27 cellular contexts compared by ENCODE assay signal in the genomic region with DNA sequence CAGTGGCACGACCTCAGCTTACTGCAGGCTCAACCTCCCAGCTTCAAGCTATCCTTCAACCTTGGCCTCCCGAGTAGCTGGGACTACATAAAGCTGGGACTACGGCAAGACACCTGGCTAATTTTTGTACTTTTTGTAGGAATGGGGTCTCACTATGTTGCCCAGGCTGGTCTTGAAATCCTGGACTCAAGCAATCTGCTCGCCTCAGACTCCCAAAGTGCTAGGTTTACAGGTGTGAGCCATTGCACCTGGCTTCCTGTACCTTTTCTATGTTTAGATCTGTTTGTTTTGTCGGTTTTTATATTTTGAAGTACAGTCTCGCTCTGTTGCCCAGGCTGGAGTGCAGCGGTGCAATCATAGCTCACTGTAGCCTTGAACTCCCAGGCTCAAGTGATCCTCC. TPM values are rescaled to one million over a fixed set of nuclear protein-coding genes. Genes with fewer than 3 reads are reported as not detected.
A peak's percentile ranks its signal among the peaks of the same experiment; 100 is the strongest.
DNase-seq lines count a peak whose midpoint lies in the region; ATAC-seq, FAIRE-seq and TF ChIP-seq lines count a peak whose summit lies in the region.
"Had no signal": no experiment of that assay in that cellular context is flagged by ENCODE, and none has a peak within 500 bp of the region (broad histone marks: within the 10 kb centered on the region; RNA-seq: fewer than 3 reads in every experiment).

No MANE protein-coding gene starts in this region.

- H3K79me2 ChIP-seq in K562 (ENCODE audit: control insufficient read depth, insufficient read depth, low read length), result no peaks in the 10 kb centered on the region

- H3K27ac ChIP-seq in K562 (ENCODE audit: extremely low read depth, low read depth, low read length), result no peak overlapping the region
- H3K27ac ChIP-seq: 22Rv1, Peyer's patch had no signal

- H3K9me3 ChIP-seq in K562 (replicated peaks; ENCODE audit: control insufficient read depth, insufficient read depth, low read depth, low read length), result no peaks in the 10 kb centered on the region
- H3K9me3 ChIP-seq: Peyer's patch had no signal

- 92% methylated on average over 7 of the region's 7 CpGs for WGBS in K562 (ENCODE audit: insufficient coverage, low coverage, missing lambda C conversion rate)

- H3K4me1 ChIP-seq in K562 (replicated peaks in 1 of 2; ENCODE audit: control insufficient read depth in 2 of 2, insufficient read depth in 2 of 2, low read length in 2 of 2), result peaks cover 0 to 10% of the 10 kb centered on the region in 2 experiments; a peak in 2 of 5 replicates
- H3K4me1 ChIP-seq: Peyer's patch had no signal

- no peak for TF ChIP-seq EP300 in K562 (IDR thresholded peaks at IDR 0.05; ENCODE audit: low read length)

- no peaks in the 10 kb centered on the region for H3K9me1 ChIP-seq in K562 (ENCODE audit: control insufficient read depth, insufficient read depth, low read length)

- H3K36me3 ChIP-seq in K562 (ENCODE audit: control insufficient read depth, insufficient read depth, low read length), result peaks cover 47% of the 10 kb centered on the region; the same call in 2 of the 3 replicates

- DNase-seq in NCI-H510A treated with DMSO at 0.1 percent for 48 hours (lab: John Stamatoyannopoulos, UW) (peak; percentile 8), NCI-H510A (lab: John Stamatoyannopoulos, UW) (no peak), NCI-H2029 treated with DMSO at 0.1 percent for 48 hours (lab: John Stamatoyannopoulos, UW) (peak; percentile 63), K562 (ENCODE audit: extremely low read depth in 1 of 4, low spot score in 3 of 4) (no peak), hypothalamus (lab: John Stamatoyannopoulos, UW) (no peak)
- DNase-seq in activated CD8-positive, alpha-beta T cell treated with anti-CD3 and anti-CD28 coated beads, Interleukin-2, amount 10 ng/mL, durations not matched to agents 7 days and 5 days, result no peak
- DNase-seq in activated naive CD4-positive, alpha-beta T cell treated with Interleukin-2 at 50 U/mL for 16 hours, result no peak
- DNase-seq: CD4-positive, CD25-positive, alpha-beta regulatory T cell; DMS153; GOT3; HCEC 1CT; MV-4-11; NCI-H1105; NCI-H1436 treated with DMSO at 0.1 percent for 48 hours; NCI-H187 treated with DMSO at 0.1 percent for 48 hours; NCI-H446; NCI-H526 treated with DMSO at 0.1 percent for 48 hours; OCI-M1; Peyer's patch; SHP77 treated with DMSO at 0.1 percent for 48 hours had no signal

- ATAC-seq in K562, result no peak
- no peak for ATAC-seq in activated CD8-positive, alpha-beta T cell treated with anti-CD3 and anti-CD28 coated beads, Interleukin-2, amount 10 ng/mL, durations not matched to agents 7 days and 5 days
- ATAC-seq in GM21360 (IDR thresholded peaks at IDR 0.05; ENCODE audit: unreplicated experiment), result no peak

- peaks cover 5% of the 10 kb centered on the region for H3K36me3 Mint-ChIP-seq in activated CD8-positive, alpha-beta T cell treated with anti-CD3 and anti-CD28 coated beads, Interleukin-2, amount 10 ng/mL, durations not matched to agents 7 days and 5 days (ENCODE audit: low read depth)

- FAIRE-seq in K562 (lab: Jason Lieb, UNC), result no peak
- FAIRE-seq: G401.6 had no signal

- in situ Hi-C loops in K562 (cut with MboI), result no loop called here

- BruUV-seq in K562 (replicated peaks; lab: Mats Ljungman, UMichigan), result no TSS peak

- TF ChIP-seq CTCF in K562 (IDR thresholded peaks at IDR 0.05 in 2 of 3, conservative IDR thresholded peaks at IDR 0.05 in 1 of 3; ENCODE audit: insufficient read depth in 2 of 3, low read depth in 1 of 3, low read length in 3 of 3), result no peak

- no peak overlapping the region for H2AFZ ChIP-seq in K562 (ENCODE audit: low read depth, low read length)

- H3K9ac ChIP-seq in K562 (ENCODE audit: insufficient read depth in 1 of 2, low read depth in 2 of 2, low read length in 2 of 2), result no peak overlapping the region

- no peaks in the 10 kb centered on the region for H4K20me1 ChIP-seq in K562 (replicated peaks; ENCODE audit: control insufficient read depth, insufficient read depth, low read length)

- intact Hi-C loops in K562 (cut with micrococcal nuclease), result no loop called here

- H3K9me3 Mint-ChIP-seq in activated CD8-positive, alpha-beta T cell treated with anti-CD3 and anti-CD28 coated beads, Interleukin-2, amount 10 ng/mL, durations not matched to agents 7 days and 5 days (ENCODE audit: insufficient read depth), result no peaks in the 10 kb centered on the region
- H3K9me3 Mint-ChIP-seq: CD4-positive, CD25-positive, alpha-beta regulatory T cell had no signal

- H3K27me3 Mint-ChIP-seq in activated CD8-positive, alpha-beta T cell treated with anti-CD3 and anti-CD28 coated beads, Interleukin-2, amount 10 ng/mL, durations not matched to agents 7 days and 5 days (ENCODE audit: low read depth), result no peaks in the 10 kb centered on the region
- H3K27me3 Mint-ChIP-seq: CD4-positive, CD25-positive, alpha-beta regulatory T cell had no signal

- H3K27me3 ChIP-seq in K562 (ENCODE audit: control insufficient read depth in 2 of 2, insufficient read depth in 2 of 2, low read length in 2 of 2), result no peaks in the 10 kb centered on the region
- H3K27me3 ChIP-seq: Peyer's patch had no signal

- H3K4me3 ChIP-seq in K562, result no peak overlapping the region
- H3K4me3 ChIP-seq: Peyer's patch had no signal

- POLR2A ChIA-PET in K562 (lab: Yijun Ruan, JAX), result interaction anchor here (1.0 kb wide), 1 partner anchor 15 kb away, joined by 3 read pairs; no protein-coding TSS in a partner anchor
- POLR2A ChIA-PET in activated CD8-positive, alpha-beta T cell treated with anti-CD3 and anti-CD28 coated beads, Interleukin-2, amount 10 ng/mL, durations not matched to agents 7 days and 5 days (lab: Charles Lee), result no interaction called here

- peaks cover 2% of the 10 kb centered on the region for H3K4me1 Mint-ChIP-seq in activated CD8-positive, alpha-beta T cell treated with anti-CD3 and anti-CD28 coated beads, Interleukin-2, amount 10 ng/mL, durations not matched to agents 7 days and 5 days (ENCODE audit: low read depth)

- H3K4me2 ChIP-seq in K562 (ENCODE audit: insufficient read depth, low read length), result no peak overlapping the region

- no peak for TF ChIP-seq RAD21 in K562 (CRISPR knock-in tag; conservative IDR thresholded peaks at IDR 0.05 in 1 of 2, IDR thresholded peaks at IDR 0.05 in 1 of 2)

- CTCF ChIA-PET in K562 (lab: Yijun Ruan, JAX; ENCODE audit: low intra/inter-chr PET ratio), result interaction anchor here (0.6 kb wide), 1 partner anchor 14 kb away, joined by 10 read pairs; no protein-coding TSS in a partner anchor
- CTCF ChIA-PET in activated CD8-positive, alpha-beta T cell treated with anti-CD3 and anti-CD28 coated beads, Interleukin-2, amount 10 ng/mL, durations not matched to agents 7 days and 5 days (lab: Charles Lee), result interaction anchor here (1.3 to 11.7 kb wide), 2 partner anchors 40 to 63 kb away, joined by 3 to 167 read pairs; no protein-coding TSS in a partner anchor

- no peak for TF ChIP-seq POLR2A in K562 (conservative IDR thresholded peaks at IDR 0.05)

- no peak overlapping the region for H3K27ac Mint-ChIP-seq in activated CD8-positive, alpha-beta T cell treated with anti-CD3 and anti-CD28 coated beads, Interleukin-2, amount 10 ng/mL, durations not matched to agents 7 days and 5 days
- H3K27ac Mint-ChIP-seq: CD4-positive, CD25-positive, alpha-beta regulatory T cell had no signal

- H3K4me3 Mint-ChIP-seq in activated CD8-positive, alpha-beta T cell treated with anti-CD3 and anti-CD28 coated beads, Interleukin-2, amount 10 ng/mL, durations not matched to agents 7 days and 5 days, result no peak overlapping the region
- H3K4me3 Mint-ChIP-seq: CD4-positive, CD25-positive, alpha-beta regulatory T cell had no signal

RNA-seq across cellular contexts. Expression of a gene that starts 17.5 kb away (rescaled TPM):
- total RNA-seq in K562 (2011; cell fraction: chromatin; rRNA removed; ENCODE audit: low replicate concordance), result 3.7 and 10.7 TPM in 2 replicates
- 4.2 and 4.7 TPM in 2 replicates for total RNA-seq in K562 (2011; cell fraction: nucleolus; rRNA removed)
- 2.7 and 3.1 TPM in 2 replicates for total RNA-seq in K562 (2011; cell fraction: nucleoplasm; rRNA removed)
- total RNA-seq in K562 (2014; rRNA removed) (1.5 and 2.7 TPM in 2 replicates), K562 (2014; rRNA removed; fragmentation: Illumina TruSeq; extraction: Trizol) (0.77 and 0.98 TPM in 2 replicates), K562 (2015; rRNA removed; fragmentation: Illumina TruSeq; extraction: Trizol) (2.1 and 2.8 TPM in 2 replicates), K562 (2021) (11.5 and 11.6 TPM in 2 replicates)
- polyA plus RNA-seq in K562 (2011; rRNA removed) (0.47 and 1.2 TPM in 2 replicates), K562 (2014; fragmentation: Illumina TruSeq; extraction: Trizol) (3.1 and 7.1 TPM in 2 replicates), K562 (2014; fragmentation: Nextera tagmentation; extraction: Ambion mirVana) (under 1 TPM; 0.07 to 0.11 TPM), K562 (2014; rRNA removed) (4.7 and 5.7 TPM in 2 replicates)
- 1.2 and 1.9 TPM in 2 replicates for polyA plus RNA-seq in K562 (2011; cell fraction: cytosol; rRNA removed)
- polyA plus RNA-seq in K562 (2011; cell fraction: nucleus; rRNA removed), result 1.5 and 3.1 TPM in 2 replicates
- 6.6 and 8.4 TPM in 2 replicates for polyA plus RNA-seq in K562 (2012)
- polyA minus RNA-seq in K562 (2011; rRNA and poly(A)+ RNA removed), result 0.45 and 0.60 TPM in 2 replicates
- polyA minus RNA-seq in K562 (2011; cell fraction: cytosol; rRNA and poly(A)+ RNA removed), result 4.6 and 6.3 TPM in 2 replicates
- 1.2 and 1.5 TPM in 2 replicates for polyA minus RNA-seq in K562 (2011; cell fraction: nucleus; rRNA and poly(A)+ RNA removed)
- total RNA-seq in activated CD8-positive, alpha-beta T cell treated with anti-CD3 and anti-CD28 coated beads, Interleukin-2, amount 10 ng/mL, durations not matched to agents 7 days and 5 days, result 10 to 100 TPM; 14.0 to 15.2 TPM

RNA-seq across cellular contexts. Expression of a gene that starts 18.4 kb away (rescaled TPM):
- total RNA-seq in K562 (2011; cell fraction: chromatin; rRNA removed; ENCODE audit: low replicate concordance), result 24.0 and 76.2 TPM in 2 replicates
- 70.4 and 72.2 TPM in 2 replicates for total RNA-seq in K562 (2011; cell fraction: nucleolus; rRNA removed)
- 46.2 and 49.7 TPM in 2 replicates for total RNA-seq in K562 (2011; cell fraction: nucleoplasm; rRNA removed)
- total RNA-seq in K562 (2014; rRNA removed) (68.9 and 91.1 TPM in 2 replicates), K562 (2014; rRNA removed; fragmentation: Illumina TruSeq; extraction: Trizol) (21.5 and 22.0 TPM in 2 replicates), K562 (2015; rRNA removed; fragmentation: Illumina TruSeq; extraction: Trizol) (46.6 and 46.7 TPM in 2 replicates), K562 (2021) (75.1 and 75.6 TPM in 2 replicates)
- polyA plus RNA-seq in K562 (2011; rRNA removed) (43.1 and 53.5 TPM in 2 replicates), K562 (2014; fragmentation: Illumina TruSeq; extraction: Trizol) (31.7 and 59.9 TPM in 2 replicates), K562 (2014; fragmentation: Nextera tagmentation; extraction: Ambion mirVana) (1 to 10 TPM; 7.5 to 9.8 TPM), K562 (2014; rRNA removed) (52.2 and 56.2 TPM in 2 replicates)
- polyA plus RNA-seq in K562 (2011; cell fraction: cytosol; rRNA removed), result 65.0 and 129 TPM in 2 replicates
- 17.0 and 20.6 TPM in 2 replicates for polyA plus RNA-seq in K562 (2011; cell fraction: nucleus; rRNA removed)
- 66.2 and 90.2 TPM in 2 replicates for polyA plus RNA-seq in K562 (2012)
- polyA minus RNA-seq in K562 (2011; rRNA and poly(A)+ RNA removed), result 21.0 and 30.6 TPM in 2 replicates
- polyA minus RNA-seq in K562 (2011; cell fraction: cytosol; rRNA and poly(A)+ RNA removed), result 76.4 and 106 TPM in 2 replicates
- polyA minus RNA-seq in K562 (2011; cell fraction: nucleus; rRNA and poly(A)+ RNA removed), result 25.3 and 38.5 TPM in 2 replicates
- 10 to 100 TPM; 27.5 to 32.8 TPM for total RNA-seq in activated CD8-positive, alpha-beta T cell treated with anti-CD3 and anti-CD28 coated beads, Interleukin-2, amount 10 ng/mL, durations not matched to agents 7 days and 5 days

RNA-seq across cellular contexts. Expression of a gene that starts 53.7 kb away (rescaled TPM):
- total RNA-seq in K562 (2011; cell fraction: chromatin; rRNA removed; ENCODE audit: low replicate concordance), result not detected in 2 replicates
- total RNA-seq in K562 (2011; cell fraction: nucleolus; rRNA removed), result not detected in 2 replicates
- not detected in 2 replicates for total RNA-seq in K562 (2011; cell fraction: nucleoplasm; rRNA removed)
- total RNA-seq in K562 (2014; rRNA removed) (not detected in 2 replicates), K562 (2014; rRNA removed; fragmentation: Illumina TruSeq; extraction: Trizol) (not detected in 2 replicates), K562 (2015; rRNA removed; fragmentation: Illumina TruSeq; extraction: Trizol) (not detected in 2 replicates), K562 (2021) (not detected in 2 replicates)
- polyA plus RNA-seq in K562 (2011; rRNA removed) (not detected in 2 replicates), K562 (2014; fragmentation: Illumina TruSeq; extraction: Trizol) (not detected in 2 replicates), K562 (2014; fragmentation: Nextera tagmentation; extraction: Ambion mirVana) (not detected), K562 (2014; rRNA removed) (not detected in 2 replicates)
- polyA plus RNA-seq in K562 (2011; cell fraction: cytosol; rRNA removed), result not detected in 2 replicates
- polyA plus RNA-seq in K562 (2011; cell fraction: nucleus; rRNA removed), result not detected in 2 replicates
- not detected in 2 replicates for polyA plus RNA-seq in K562 (2012)
- polyA minus RNA-seq in K562 (2011; rRNA and poly(A)+ RNA removed), result not detected in 2 replicates
- polyA minus RNA-seq in K562 (2011; cell fraction: cytosol; rRNA and poly(A)+ RNA removed), result not detected in 2 replicates
- not detected in 2 replicates for polyA minus RNA-seq in K562 (2011; cell fraction: nucleus; rRNA and poly(A)+ RNA removed)
- under 1 TPM; 0.55 to 0.81 TPM for total RNA-seq in activated CD8-positive, alpha-beta T cell treated with anti-CD3 and anti-CD28 coated beads, Interleukin-2, amount 10 ng/mL, durations not matched to agents 7 days and 5 days
- total RNA-seq: HT-29, LHCN-M2, MCF 10A had no signal
- polyA plus RNA-seq: BJ had no signal

RNA-seq across cellular contexts. Expression of a gene that starts 57.5 kb away (rescaled TPM):
- 7.0 and 21.1 TPM in 2 replicates for total RNA-seq in K562 (2011; cell fraction: chromatin; rRNA removed; ENCODE audit: low replicate concordance)
- total RNA-seq in K562 (2011; cell fraction: nucleolus; rRNA removed), result 19.5 and 24.3 TPM in 2 replicates
- total RNA-seq in K562 (2011; cell fraction: nucleoplasm; rRNA removed), result 12.9 and 14.3 TPM in 2 replicates
- total RNA-seq in K562 (2014; rRNA removed) (17.1 and 22.2 TPM in 2 replicates), K562 (2014; rRNA removed; fragmentation: Illumina TruSeq; extraction: Trizol) (5.9 and 6.8 TPM in 2 replicates), K562 (2015; rRNA removed; fragmentation: Illumina TruSeq; extraction: Trizol) (10.4 and 10.9 TPM in 2 replicates), K562 (2021) (18.8 and 19.0 TPM in 2 replicates)
- polyA plus RNA-seq in K562 (2011; rRNA removed) (3.9 and 5.1 TPM in 2 replicates), K562 (2014; fragmentation: Illumina TruSeq; extraction: Trizol) (6.3 and 8.2 TPM in 2 replicates), K562 (2014; fragmentation: Nextera tagmentation; extraction: Ambion mirVana) (under 1 TPM; 0.08 to 0.11 TPM), K562 (2014; rRNA removed) (10.2 and 10.7 TPM in 2 replicates)
- polyA plus RNA-seq in K562 (2011; cell fraction: cytosol; rRNA removed), result 4.3 and 9.5 TPM in 2 replicates
- 4.8 and 7.1 TPM in 2 replicates for polyA plus RNA-seq in K562 (2011; cell fraction: nucleus; rRNA removed)
- polyA plus RNA-seq in K562 (2012), result 0.79 and 0.89 TPM in 2 replicates
- polyA minus RNA-seq in K562 (2011; rRNA and poly(A)+ RNA removed), result 7.0 and 7.7 TPM in 2 replicates
- 10.6 and 11.6 TPM in 2 replicates for polyA minus RNA-seq in K562 (2011; cell fraction: cytosol; rRNA and poly(A)+ RNA removed)
- 8.9 and 11.9 TPM in 2 replicates for polyA minus RNA-seq in K562 (2011; cell fraction: nucleus; rRNA and poly(A)+ RNA removed)
- total RNA-seq in activated CD8-positive, alpha-beta T cell treated with anti-CD3 and anti-CD28 coated beads, Interleukin-2, amount 10 ng/mL, durations not matched to agents 7 days and 5 days, result 10 to 100 TPM; 12.3 to 12.7 TPM

Comparison
In these comparisons a context has a peak if more than half of its experiments do, and no peak if none do; other contexts are left out.
1. DNase-seq: peak in NCI-H510A treated with DMSO at 0.1 percent for 48 hours (single experiment) and NCI-H2029 treated with DMSO at 0.1 percent for 48 hours (single experiment); none in NCI-H510A (single experiment), K562 (0 of 4), activated CD8-positive, alpha-beta T cell treated with anti-CD3 and anti-CD28 coated beads, Interleukin-2, amount 10 ng/mL, durations not matched to agents 7 days and 5 days (single experiment), activated naive CD4-positive, alpha-beta T cell treated with Interleukin-2 at 50 U/mL for 16 hours (single experiment) and hypothalamus (0 of 51).